9 cellular contexts compared by ENCODE assay signal in genomic region chr16:89315271-89315670, GRCh38.
A peak's percentile ranks its signal among the peaks of the same experiment; 100 is the strongest.
DNase-seq lines count a peak whose midpoint lies in the region; ATAC-seq and TF ChIP-seq lines count a peak whose summit lies in the region.
"Had no signal": no experiment of that assay in that cellular context is flagged by ENCODE, and none has a peak within 500 bp of the region (broad histone marks: within the 10 kb centered on the region; RNA-seq: fewer than 3 reads in every experiment).

No MANE protein-coding gene starts in this region.

- H3K36me3 Mint-ChIP-seq in naive thymus-derived CD4-positive, alpha-beta T cell: peaks cover 0 to 22% (median 5%) of the 10 kb centered on the region in 5 donors
- H3K36me3 Mint-ChIP-seq in CD14-positive monocyte: peaks cover 55 to 77% of the 10 kb centered on the region in 2 donors

- peaks cover 23% of the 10 kb centered on the region for H4K20me1 ChIP-seq in HCT116 (ENCODE audit: insufficient read depth)

- intact Hi-C loops in A673 (cut with micrococcal nuclease; ENCODE audit: unreplicated experiment): no loop called here
- intact Hi-C loops in HCT116 (cut with micrococcal nuclease): no loop called here
- intact Hi-C loops in naive thymus-derived CD4-positive, alpha-beta T cell (cut with micrococcal nuclease): loop anchor here in 1 of 2 donors (2.0 to 5.0 kb wide), 5 partner anchors 26 to 557 kb away; partner anchors contain the start of genes RPL13, SPG7 and TCF25
- intact Hi-C loops in CD14-positive monocyte (cut with micrococcal nuclease): no loop called here

- no peaks in the 10 kb centered on the region for H3K27me3 Mint-ChIP-seq in naive thymus-derived CD4-positive, alpha-beta T cell
- peaks cover 0 to 3% (median 3%) of the 10 kb centered on the region in 3 donors for H3K27me3 Mint-ChIP-seq in CD14-positive monocyte (ENCODE audit: low read depth in 3 of 3)

- no peaks in the 10 kb centered on the region for H3K9me3 Mint-ChIP-seq in naive thymus-derived CD4-positive, alpha-beta T cell
- H3K9me3 Mint-ChIP-seq in CD14-positive monocyte: no peaks in the 10 kb centered on the region

- H3K27me3 ChIP-seq in A673 (replicated peaks; ENCODE audit: insufficient read depth, low read depth, low read length, poor library complexity): no peaks in the 10 kb centered on the region
- H3K27me3 ChIP-seq in HCT116 (ENCODE audit: insufficient read depth, low read length): no peaks in the 10 kb centered on the region
- no peaks in the 10 kb centered on the region for H3K27me3 ChIP-seq in brain microvascular endothelial cell (replicated peaks)
- H3K27me3 ChIP-seq in naive thymus-derived CD4-positive, alpha-beta T cell (ENCODE audit: control insufficient read depth in 2 of 2, insufficient read depth in 2 of 2, low read length in 2 of 2): no peaks in the 10 kb centered on the region

- no TSS peak for BruUV-seq in A673 (replicated peaks; lab: Mats Ljungman, UMichigan)
- BruUV-seq in HCT116 (replicated peaks; lab: Mats Ljungman, UMichigan): no TSS peak

- no peak for TF ChIP-seq POLR2A in HCT116 (IDR thresholded peaks at IDR 0.05; ENCODE audit: borderline replicate concordance, extremely low read depth, insufficient read depth, insufficient read length)

- H3K4me3 ChIP-seq in A673 (ENCODE audit: low read depth, low read length, poor library complexity, severe bottlenecking) (no peak overlapping the region), HCT116 (replicated peaks in 1 of 2; ENCODE audit: low read depth in 1 of 2, low read length in 2 of 2) (no peak overlapping the region), brain microvascular endothelial cell (ENCODE audit: low read depth, low read length) (no peak overlapping the region)
- H3K4me3 ChIP-seq in naive thymus-derived CD4-positive, alpha-beta T cell (ENCODE audit: low read length): peak overlapping the region; percentile 48

- ATAC-seq in HCT116: no peak
- no peak for ATAC-seq in naive thymus-derived CD4-positive, alpha-beta T cell
- ATAC-seq in GM21528 (IDR thresholded peaks at IDR 0.05; ENCODE audit: low FRiP score, unreplicated experiment): no peak

- H3K27ac ChIP-seq in A673 (ENCODE audit: low read depth, low read length, poor library complexity, severe bottlenecking) (peak overlapping the region; percentile 89), HCT116 (ENCODE audit: low read depth, low read length) (peak overlapping the region; percentile 45), brain microvascular endothelial cell (peak overlapping the region; percentile 91)
- H3K27ac ChIP-seq in naive thymus-derived CD4-positive, alpha-beta T cell (ENCODE audit: low read depth, low read length): peak overlapping the region; percentile 72

- peaks cover 74 to 98% (median 84%) of the 10 kb centered on the region in 7 donors for H3K4me1 Mint-ChIP-seq in naive thymus-derived CD4-positive, alpha-beta T cell
- H3K4me1 Mint-ChIP-seq in CD14-positive monocyte: peaks cover 38% of the 10 kb centered on the region

- DNase-seq in A673 (ENCODE audit: low spot score) (no peak), HCT116 (ENCODE audit: low read depth, low spot score) (no peak), brain microvascular endothelial cell (no peak), CD14-positive monocyte (ENCODE audit: low spot score) (no peak), KBM-7 (no peak)
- no peak for DNase-seq in naive thymus-derived CD4-positive, alpha-beta T cell
- DNase-seq in effector CD4-positive, alpha-beta T cell: no peak
- DNase-seq: GOT3 had no signal

- in situ Hi-C loops in brain microvascular endothelial cell (cut with HindIII; ENCODE audit: low pct_ligation_motif_present, low sequenced_read_pairs) (no loop called here), KBM-7 (cut with MboI; ENCODE audit: low pct_unique_long_range_greater_than_20kb, low sequenced_read_pairs) (no loop called here)

- CTCF ChIA-PET in A673 (lab: Charles Lee): no interaction called here
- CTCF ChIA-PET in HCT116 (lab: Charles Lee): no interaction called here
- CTCF ChIA-PET in naive thymus-derived CD4-positive, alpha-beta T cell (lab: Charles Lee): interaction anchor here (1.2 to 1.7 kb wide), 4 partner anchors 15 to 193 kb away, joined by 4 to 7 read pairs (median 4); partner anchors contain the start of gene SPG7

- POLR2A ChIA-PET in A673 (lab: Charles Lee; ENCODE audit: low non-redundant PET): no interaction called here
- POLR2A ChIA-PET in HCT116 (lab: Charles Lee): interaction anchor here (0.6 kb wide), 1 partner anchor 122 kb away, joined by 5 read pairs; no protein-coding TSS in a partner anchor
- POLR2A ChIA-PET in naive thymus-derived CD4-positive, alpha-beta T cell (lab: Charles Lee): interaction anchor here (1.0 to 4.4 kb wide), 12 partner anchors 11 to 246 kb away, joined by 3 to 34 read pairs (median 6); partner anchors contain the start of genes ANKRD11, SPG7 and ZNF778

- peak overlapping the region; percentile 69 for H3K4me2 ChIP-seq in HCT116 (ENCODE audit: low read length)

- peaks cover 100% of the 10 kb centered on the region for H3K79me2 ChIP-seq in HCT116 (ENCODE audit: insufficient read depth, low read length)

- H3K9ac ChIP-seq in HCT116 (ENCODE audit: low read length): no peak overlapping the region

- no peaks in the 10 kb centered on the region for H3K9me2 ChIP-seq in HCT116 (ENCODE audit: insufficient read depth)

- TF ChIP-seq RAD21 in HCT116 (IDR thresholded peaks at IDR 0.05; ENCODE audit: low read depth): no peak

- RAD21 ChIA-PET in HCT116 (lab: Charles Lee; ENCODE audit: low non-redundant PET in 1 of 2, low total read pairs in 2 of 2, uncharacterized antibody in 2 of 2, unreplicated experiment in 2 of 2): no interaction called here

- H3K36me3 ChIP-seq in A673 (ENCODE audit: insufficient read depth, low read length, poor library complexity, severe bottlenecking): peaks cover 39% of the 10 kb centered on the region
- peaks cover 15 to 42% of the 10 kb centered on the region in 2 experiments; a peak in 3 of 4 replicates for H3K36me3 ChIP-seq in HCT116 (ENCODE audit: control insufficient read depth in 1 of 2, insufficient read depth in 2 of 2, low read length in 2 of 2)
- peaks cover 28% of the 10 kb centered on the region for H3K36me3 ChIP-seq in brain microvascular endothelial cell (replicated peaks)
- H3K36me3 ChIP-seq in naive thymus-derived CD4-positive, alpha-beta T cell (ENCODE audit: control insufficient read depth in 2 of 3, insufficient read depth in 3 of 3, low read length in 3 of 3): peaks cover 0 to 13% (median 0%) of the 10 kb centered on the region in 3 experiments

- H3K27ac Mint-ChIP-seq in naive thymus-derived CD4-positive, alpha-beta T cell: peak overlapping the region; percentile 89 to 99 (median 97)
- peak overlapping the region in 3 of 7 donors; percentile 60 to 90 (median 71) for H3K27ac Mint-ChIP-seq in CD14-positive monocyte

- TF ChIP-seq CTCF in A673 (conservative IDR thresholded peaks at IDR 0.05; ENCODE audit: low read depth, low read length) (no peak), HCT116 (IDR thresholded peaks at IDR 0.05 in 2 of 3, conservative IDR thresholded peaks at IDR 0.05 in 1 of 3; ENCODE audit: borderline replicate concordance in 1 of 3, insufficient read depth in 1 of 3, low read depth in 2 of 3, low read length in 2 of 3) (no peak), brain microvascular endothelial cell (IDR thresholded peaks at IDR 0.05; ENCODE audit: low read depth, low read length, missing control alignments) (no peak), CD14-positive monocyte (IDR thresholded peaks at IDR 0.05) (no peak)

- H3K9me3 ChIP-seq in A673 (ENCODE audit: low read depth, low read length, poor library complexity, severe bottlenecking) (no peaks in the 10 kb centered on the region), HCT116 (ENCODE audit: control insufficient read depth in 1 of 2, insufficient read depth in 1 of 2, low read depth in 1 of 2, low read length in 2 of 2) (no peaks in the 10 kb centered on the region)
- H3K9me3 ChIP-seq in naive thymus-derived CD4-positive, alpha-beta T cell (ENCODE audit: control insufficient read depth in 2 of 3, low read length in 3 of 3): no peaks in the 10 kb centered on the region

- no peak overlapping the region for H2AFZ ChIP-seq in HCT116 (ENCODE audit: low read depth, low read length, poor library complexity, severe bottlenecking)

- peak overlapping the region; percentile 80 to 91 (median 88) for H3K4me3 Mint-ChIP-seq in naive thymus-derived CD4-positive, alpha-beta T cell
- H3K4me3 Mint-ChIP-seq in CD14-positive monocyte: no peak overlapping the region

- peaks cover 67% of the 10 kb centered on the region for H3K4me1 ChIP-seq in A673 (ENCODE audit: insufficient read depth, low read length, poor library complexity, severe bottlenecking)
- H3K4me1 ChIP-seq in HCT116 (ENCODE audit: control insufficient read depth in 1 of 2, insufficient read depth in 2 of 2, low read length in 2 of 2): peaks cover 48 to 63% of the 10 kb centered on the region in 2 experiments
- peaks cover 71 to 75% of the 10 kb centered on the region in 2 donors for H3K4me1 ChIP-seq in naive thymus-derived CD4-positive, alpha-beta T cell (ENCODE audit: control insufficient read depth in 2 of 2, insufficient read depth in 2 of 2, low read length in 2 of 2)

TF ChIP-seq in HCT116, 20 proteins besides CTCF, POLR2A, EP300 and RAD21 (continues in another document):
- TF ChIP-seq EZH2phosphoT487 (IDR thresholded peaks at IDR 0.05; ENCODE audit: borderline replicate concordance): no peak
- no peak for TF ChIP-seq POLR2AphosphoS5 (IDR thresholded peaks at IDR 0.05; ENCODE audit: low read depth, low read length)
- TF ChIP-seq ZNF274 (IDR thresholded peaks at IDR 0.05; ENCODE audit: low read depth, low read length): no peak
- no peak for TF ChIP-seq SRF (IDR thresholded peaks at IDR 0.05; ENCODE audit: low read depth)
- no peak for TF ChIP-seq FOSL1 (IDR thresholded peaks at IDR 0.05; ENCODE audit: low read depth)
- no peak for TF ChIP-seq SP1 (IDR thresholded peaks at IDR 0.05; ENCODE audit: low read depth)
- TF ChIP-seq CEBPB (IDR thresholded peaks at IDR 0.05; ENCODE audit: low read depth): no peak
- no peak for TF ChIP-seq TCF7L2 (IDR thresholded peaks at IDR 0.05; ENCODE audit: borderline replicate concordance, extremely low read depth, insufficient read depth, insufficient read length)
- TF ChIP-seq ATF3 (IDR thresholded peaks at IDR 0.05): no peak
- no peak for TF ChIP-seq SIN3A (IDR thresholded peaks at IDR 0.05; ENCODE audit: low read depth)
- TF ChIP-seq ELF1 (IDR thresholded peaks at IDR 0.05; ENCODE audit: borderline replicate concordance, low read depth): no peak

Comparison
In these comparisons a context has a peak if more than half of its experiments do, and no peak if none do; other contexts are left out.
1. H3K4me3 Mint-ChIP-seq: peak in naive thymus-derived CD4-positive, alpha-beta T cell (10 of 10); none in CD14-positive monocyte (0 of 2).
2. Peak in every context shown above with its lines, with median percentiles within 50 percentile points of each other: H3K27ac ChIP-seq.